16 cellular contexts compared by ENCODE assay signal in genomic region chr2:28688784-28689183, GRCh38.
DNase-seq lines count a peak whose midpoint lies in the region; ATAC-seq and TF ChIP-seq lines count a peak whose summit lies in the region.
"Had no signal": no experiment of that assay in that cellular context is flagged by ENCODE, and none has a peak within 500 bp of the region (broad histone marks: within the 10 kb centered on the region; RNA-seq: fewer than 3 reads in every experiment).

No MANE protein-coding gene starts in this region.

- H3K27me3 ChIP-seq in trophoblast cell (ENCODE audit: insufficient read depth, low read length), result no peaks in the 10 kb centered on the region
- H3K27me3 ChIP-seq: BLaER1 treated with 17β-estradiol and CSF1 and Interleukin-3, amounts not matched to agents 10 nM and 100 nM had no signal

- H3K4me1 Mint-ChIP-seq in mesothelial cell of epicardium, result peaks cover 54% of the 10 kb centered on the region

- H3K14ac ChIP-seq in trophoblast cell (ENCODE audit: low read length), result no peak overlapping the region

- H3K27ac ChIP-seq in trophoblast cell (ENCODE audit: low read depth, low read length), result no peak overlapping the region
- H3K27ac ChIP-seq: BLaER1 treated with 17β-estradiol and CSF1 and Interleukin-3, amounts not matched to agents 10 nM and 100 nM; GM23248; HL-60 had no signal

- ATAC-seq in HG02642 (IDR thresholded peaks at IDR 0.05; ENCODE audit: poor library complexity, unreplicated experiment), result no peak
- no peak for ATAC-seq in HG03457 (IDR thresholded peaks at IDR 0.05; ENCODE audit: unreplicated experiment)

- H2AK5ac ChIP-seq in trophoblast cell (ENCODE audit: low read length), result no peak overlapping the region

- peak overlapping the region; percentile 36 for H3K27ac Mint-ChIP-seq in mesothelial cell of epicardium
- H3K27ac Mint-ChIP-seq: CD4-positive, alpha-beta T cell; H9 had no signal

- H3K79me1 ChIP-seq in trophoblast cell (ENCODE audit: low read length), result peaks cover 60% of the 10 kb centered on the region

- H2BK120ac ChIP-seq in trophoblast cell (ENCODE audit: insufficient read depth, low read length, poor library complexity), result peak overlapping the region; percentile 21

- no peak overlapping the region for H2AFZ ChIP-seq in trophoblast cell (ENCODE audit: insufficient read depth, low read length, poor library complexity)
- H2AFZ ChIP-seq: GM23248 had no signal

- no peak overlapping the region for H3K18ac ChIP-seq in trophoblast cell (ENCODE audit: low read length)

- H3K9ac ChIP-seq in trophoblast cell (ENCODE audit: low read length), result no peak overlapping the region
- H3K9ac ChIP-seq: BLaER1 treated with 17β-estradiol and CSF1 and Interleukin-3, amounts not matched to agents 10 nM and 100 nM; GM23248 had no signal

- WGBS in trophoblast cell (ENCODE audit: extremely low coverage, insufficient coverage, insufficient read length), result no CpG with 5 or more reads among the region's 2 CpGs

- H3K4ac ChIP-seq in trophoblast cell (ENCODE audit: low read depth, low read length), result no peak overlapping the region

- H3K36me3 Mint-ChIP-seq in mesothelial cell of epicardium, result no peaks in the 10 kb centered on the region

- no peak overlapping the region for H3K4me2 ChIP-seq in trophoblast cell (ENCODE audit: low read length)
- H3K4me2 ChIP-seq: BLaER1 treated with 17β-estradiol and CSF1 and Interleukin-3, amounts not matched to agents 10 nM and 100 nM had no signal

- DNase-seq in CD1c-positive myeloid dendritic cell (ENCODE audit: extremely low spot score) (peak; percentile 33), MV-4-11 (lab: John Stamatoyannopoulos, UW) (peak; percentile 3), mesothelial cell of epicardium (ENCODE audit: low spot score in 2 of 2, unreplicated experiment in 2 of 2) (no peak), trophoblast cell (no peak), iPS-NIHi7 (ENCODE audit: extremely low spot score) (no peak), NCI-H345 treated with DMSO at 0.1 percent for 48 hours (lab: John Stamatoyannopoulos, UW; ENCODE audit: unreplicated experiment) (no peak)
- DNase-seq: 8988T; Calu3; CD4-positive, alpha-beta T cell; DMS 273 treated with DMSO at 0.1 percent for 48 hours; GM23248; H9 had no signal

- peak overlapping the region; percentile 61 for H4K91ac ChIP-seq in trophoblast cell (ENCODE audit: low read depth, low read length)

- no peak overlapping the region for H3K23ac ChIP-seq in trophoblast cell (ENCODE audit: low read length)

- H2BK5ac ChIP-seq in trophoblast cell (ENCODE audit: low read depth, low read length, poor library complexity), result no peak overlapping the region

- no peaks in the 10 kb centered on the region for H3K36me3 ChIP-seq in trophoblast cell (ENCODE audit: control insufficient read depth in 1 of 2, insufficient read depth in 2 of 2, low read length in 2 of 2)
- H3K36me3 ChIP-seq: BLaER1 treated with 17β-estradiol and CSF1 and Interleukin-3, amounts not matched to agents 10 nM and 100 nM had no signal

- H3K27me3 Mint-ChIP-seq in mesothelial cell of epicardium (ENCODE audit: low read depth), result no peaks in the 10 kb centered on the region
- H3K27me3 Mint-ChIP-seq: CD4-positive, alpha-beta T cell had no signal

- no peak overlapping the region for H4K12ac ChIP-seq in trophoblast cell (ENCODE audit: low read depth, low read length)

- peaks cover 6% of the 10 kb centered on the region for H3K79me2 ChIP-seq in trophoblast cell (ENCODE audit: control insufficient read depth, insufficient read depth, low read length, poor library complexity)

- no peak for TF ChIP-seq CTCF in mesothelial cell of epicardium (IDR thresholded peaks at IDR 0.05; ENCODE audit: unreplicated experiment)

- H2BK12ac ChIP-seq in trophoblast cell (ENCODE audit: low read length), result peak overlapping the region; percentile 87

- no peaks in the 10 kb centered on the region for H3K9me3 ChIP-seq in trophoblast cell (ENCODE audit: insufficient read depth, low read depth, low read length)
- H3K9me3 ChIP-seq: BLaER1 treated with 17β-estradiol and CSF1 and Interleukin-3, amounts not matched to agents 10 nM and 100 nM had no signal

- no peak overlapping the region for H4K8ac ChIP-seq in trophoblast cell (ENCODE audit: low read depth, low read length)

- no peak overlapping the region for H3K4me3 ChIP-seq in trophoblast cell (ENCODE audit: low read depth, low read length)
- H3K4me3 ChIP-seq: BLaER1 treated with 17β-estradiol and CSF1 and Interleukin-3, amounts not matched to agents 10 nM and 100 nM; GM23248 had no signal

- H3K4me1 ChIP-seq in trophoblast cell (ENCODE audit: control insufficient read depth in 1 of 2, insufficient read depth in 2 of 2, low read length in 2 of 2), result peaks cover 36 to 53% of the 10 kb centered on the region in 2 experiments

- no peak overlapping the region for H3K4me3 Mint-ChIP-seq in mesothelial cell of epicardium
- H3K4me3 Mint-ChIP-seq: CD4-positive, alpha-beta T cell; H9 had no signal

- no peaks in the 10 kb centered on the region for H3K9me3 Mint-ChIP-seq in mesothelial cell of epicardium
- H3K9me3 Mint-ChIP-seq: CD4-positive, alpha-beta T cell; H9 had no signal

Comparison
In these comparisons a context has a peak if more than half of its experiments do, and no peak if none do; other contexts are left out.
1. DNase-seq: peak in CD1c-positive myeloid dendritic cell (single experiment) and MV-4-11 (single experiment); none in mesothelial cell of epicardium (0 of 2), trophoblast cell (0 of 2), iPS-NIHi7 (single experiment) and NCI-H345 treated with DMSO at 0.1 percent for 48 hours (single experiment).